Comparison of ENCODE assay signal across 17 cellular contexts in genomic region chr7:32074787-32075570, GRCh38. TPM values are rescaled to one million over a fixed set of nuclear protein-coding genes. Genes with fewer than 3 reads are reported as not detected.
"Had no signal": no experiment of that assay in that cellular context is flagged by ENCODE, and none has a peak within 500 bp of the region (broad histone marks: within the 10 kb centered on the region; RNA-seq: fewer than 3 reads in every experiment).

No MANE protein-coding gene starts in this region.

- H3K4me1 Mint-ChIP-seq: stimulated activated memory B cell treated with anti-CD40 and anti-IgM and Interleukin-4, amounts not matched to agents 10 μg/mL and 1 μg/mL and 100 μg/mL, for 72 hours; T-cell had no signal

- H3K9me3 Mint-ChIP-seq: activated naive CD4-positive, alpha-beta T cell treated with anti-CD3 and anti-CD28 coated beads for 36 hours; activated T-helper 1 cell treated with anti-CD3 and anti-CD28 coated beads, Interleukin-12 subunit alpha, Interleukin-12 subunit beta, Interleukin-2, Interleukin-4 antibody, amounts not matched to agents 30 ng/mL and 10 ng/mL and 1 ng/mL, durations not matched to agents 14 hours and 24 hours and 36 hours; neural progenitor cell; stimulated activated memory B cell treated with anti-CD40 and anti-IgM and Interleukin-4, amounts not matched to agents 10 μg/mL and 1 μg/mL and 100 μg/mL, for 72 hours had no signal

- H3K27ac ChIP-seq: body of pancreas, neural progenitor cell, parathyroid adenoma, right lobe of liver, SK-N-MC, spleen, suprapubic skin, upper lobe of left lung had no signal

- H3K4me3 Mint-ChIP-seq: activated CD8-positive, alpha-beta T cell treated with anti-CD3 and anti-CD28 coated beads, Interleukin-2, amount 10 ng/mL, durations not matched to agents 7 days and 5 days; activated naive CD4-positive, alpha-beta T cell treated with anti-CD3 and anti-CD28 coated beads for 36 hours; activated T-helper 1 cell treated with anti-CD3 and anti-CD28 coated beads, Interleukin-12 subunit alpha, Interleukin-12 subunit beta, Interleukin-2, Interleukin-4 antibody, amounts not matched to agents 30 ng/mL and 10 ng/mL and 1 ng/mL, durations not matched to agents 14 hours and 24 hours and 36 hours; neural progenitor cell; stimulated activated memory B cell treated with anti-CD40 and anti-IgM and Interleukin-4, amounts not matched to agents 10 μg/mL and 1 μg/mL and 100 μg/mL, for 72 hours; T-cell had no signal

- DNase-seq: activated CD8-positive, alpha-beta memory T cell treated with anti-CD3 and anti-CD28 coated beads, Interleukin-2, amount 50 U/mL, for 48 hours; activated CD8-positive, alpha-beta T cell treated with anti-CD3 and anti-CD28 coated beads, Interleukin-2, amount 10 ng/mL, durations not matched to agents 7 days and 5 days; activated naive CD4-positive, alpha-beta T cell treated with anti-CD3 and anti-CD28 coated beads for 36 hours; body of pancreas; cerebellar nuclear complex; right lobe of liver; spleen; stimulated activated CD4-positive, alpha-beta T cell treated with anti-CD3 and anti-CD28 coated beads, Interleukin-1b, Interleukin-23, amount 100 ng/mL, for 48 hours; T-cell; T1000; upper lobe of left lung had no signal

- H3K27me3 ChIP-seq: body of pancreas, right lobe of liver had no signal

- H3K27ac Mint-ChIP-seq: activated CD8-positive, alpha-beta T cell treated with anti-CD3 and anti-CD28 coated beads, Interleukin-2, amount 10 ng/mL, durations not matched to agents 7 days and 5 days; activated naive CD4-positive, alpha-beta T cell treated with anti-CD3 and anti-CD28 coated beads for 36 hours; activated T-helper 1 cell treated with anti-CD3 and anti-CD28 coated beads, Interleukin-12 subunit alpha, Interleukin-12 subunit beta, Interleukin-2, Interleukin-4 antibody, amounts not matched to agents 30 ng/mL and 10 ng/mL and 1 ng/mL, durations not matched to agents 14 hours and 24 hours and 36 hours; neural progenitor cell; stimulated activated memory B cell treated with anti-CD40 and anti-IgM and Interleukin-4, amounts not matched to agents 10 μg/mL and 1 μg/mL and 100 μg/mL, for 72 hours; T-cell had no signal

- H3K36me3 Mint-ChIP-seq: neural progenitor cell; stimulated activated memory B cell treated with anti-CD40 and anti-IgM and Interleukin-4, amounts not matched to agents 10 μg/mL and 1 μg/mL and 100 μg/mL, for 72 hours; T-cell had no signal

RNA-seq across cellular contexts. Expression of gene PDE1C, which starts 4.8 kb away (rescaled TPM):
- total RNA-seq: activated CD8-positive, alpha-beta T cell treated with anti-CD3 and anti-CD28 coated beads, Interleukin-2, amount 10 ng/mL, durations not matched to agents 7 days and 5 days; activated naive CD4-positive, alpha-beta T cell treated with anti-CD3 and anti-CD28 coated beads for 36 hours; activated T-helper 1 cell treated with anti-CD3 and anti-CD28 coated beads, Interleukin-12 subunit alpha, Interleukin-12 subunit beta, Interleukin-2, Interleukin-4 antibody, amounts not matched to agents 30 ng/mL and 10 ng/mL and 1 ng/mL, durations not matched to agents 14 hours and 24 hours and 36 hours; T-cell had no signal
